14 cellular contexts compared by ENCODE assay signal in the genomic region with DNA sequence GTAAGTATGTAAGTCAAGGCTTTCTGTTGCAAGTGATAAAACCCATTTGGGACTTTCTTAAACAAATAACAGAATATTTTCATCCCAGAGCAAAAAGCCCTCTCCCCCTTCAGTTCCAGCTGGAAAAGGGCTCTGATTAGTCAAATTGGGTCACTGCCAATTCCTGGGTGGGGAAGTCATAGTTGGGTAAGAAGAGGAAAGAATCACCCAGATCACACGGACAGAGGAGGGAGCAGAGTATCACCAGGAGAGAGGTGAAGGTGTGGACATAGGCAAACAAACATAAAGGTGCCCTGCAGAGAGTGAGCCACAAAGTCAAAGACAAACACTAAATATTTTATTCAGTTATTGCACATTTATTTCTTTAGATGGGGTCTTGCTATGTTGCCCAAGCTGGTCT. TPM values are rescaled to one million over a fixed set of nuclear protein-coding genes. Genes with fewer than 3 reads are reported as not detected.
DNase-seq lines count a peak whose midpoint lies in the region; ATAC-seq and TF ChIP-seq lines count a peak whose summit lies in the region.
"Had no signal": no experiment of that assay in that cellular context is flagged by ENCODE, and none has a peak within 500 bp of the region (broad histone marks: within the 10 kb centered on the region; RNA-seq: fewer than 3 reads in every experiment).

No MANE protein-coding gene starts in this region.

- H3K4me3 ChIP-seq in BLaER1 treated with 17β-estradiol and CSF1 and Interleukin-3, amounts not matched to agents 10 nM and 100 nM, result no peak overlapping the region
- H3K4me3 ChIP-seq in adrenal gland (no peak overlapping the region), hepatocyte (no peak overlapping the region), brain microvascular endothelial cell (ENCODE audit: low read depth, low read length) (no peak overlapping the region)

- no peak for TF ChIP-seq CTCF in adrenal gland (IDR thresholded peaks at IDR 0.05)
- TF ChIP-seq CTCF in hepatocyte (IDR thresholded peaks at IDR 0.05; ENCODE audit: poor library complexity), result no peak
- no peak for TF ChIP-seq CTCF in brain microvascular endothelial cell (IDR thresholded peaks at IDR 0.05; ENCODE audit: low read depth, low read length, missing control alignments)

- no peak for ATAC-seq in GM18858 (IDR thresholded peaks at IDR 0.05; ENCODE audit: unreplicated experiment)
- ATAC-seq: activated CD8-positive, alpha-beta T cell treated with anti-CD3 and anti-CD28 coated beads for 36 hours had no signal

- peak overlapping the region in 10 of 11 experiments; percentile 86 to 97 (median 90); a peak in 19 of 22 replicates for H3K27ac ChIP-seq in BLaER1 treated with 17β-estradiol and CSF1 and Interleukin-3, amounts not matched to agents 10 nM and 100 nM
- no peak overlapping the region for H3K27ac ChIP-seq in adrenal gland
- H3K27ac ChIP-seq in hepatocyte, result no peak overlapping the region
- H3K27ac ChIP-seq in brain microvascular endothelial cell, result no peak overlapping the region

- no peaks in the 10 kb centered on the region for H3K79me2 ChIP-seq in hepatocyte

- H2AFZ ChIP-seq in hepatocyte, result no peak overlapping the region

- H4K20me1 ChIP-seq in BLaER1 treated with 17β-estradiol and CSF1 and Interleukin-3, amounts not matched to agents 10 nM and 100 nM, result no peaks in the 10 kb centered on the region
- H4K20me1 ChIP-seq in hepatocyte (ENCODE audit: insufficient read depth, poor library complexity, severe bottlenecking), result no peaks in the 10 kb centered on the region

- peak; percentile 3 for DNase-seq in EH (ENCODE audit: low read depth)
- DNase-seq in adrenal gland, result peak in 5 of 7 donors; percentile 22 to 38 (median 31)
- peak; percentile 28 for DNase-seq in hepatocyte (ENCODE audit: low spot score)
- DNase-seq in germinal center (ENCODE audit: low spot score), result no peak
- DNase-seq in brain microvascular endothelial cell, result no peak
- no peak for DNase-seq in D341Med (ENCODE audit: low spot score)
- DNase-seq: activated CD8-positive, alpha-beta T cell treated with anti-CD3 and anti-CD28 coated beads for 36 hours; HFFc6; mesenchymal stem cell; NCI-H1048; NCI-H524; T1000 had no signal

- TF ChIP-seq POLR2A in adrenal gland (IDR thresholded peaks at IDR 0.05), result no peak

- peak overlapping the region in 7 of 11 experiments; percentile 15 to 74 (median 69); a peak in 11 of 22 replicates for H3K9ac ChIP-seq in BLaER1 treated with 17β-estradiol and CSF1 and Interleukin-3, amounts not matched to agents 10 nM and 100 nM

- H3K36me3 ChIP-seq in BLaER1 treated with 17β-estradiol and CSF1 and Interleukin-3, amounts not matched to agents 10 nM and 100 nM, result no peaks in the 10 kb centered on the region
- H3K36me3 ChIP-seq in adrenal gland (replicated peaks in 1 of 2), result no peaks in the 10 kb centered on the region
- H3K36me3 ChIP-seq in hepatocyte (replicated peaks; ENCODE audit: insufficient read depth, low read depth), result no peaks in the 10 kb centered on the region
- no peaks in the 10 kb centered on the region for H3K36me3 ChIP-seq in brain microvascular endothelial cell (replicated peaks)

- H3K4me2 ChIP-seq in BLaER1 treated with 17β-estradiol and CSF1 and Interleukin-3, amounts not matched to agents 10 nM and 100 nM, result peak overlapping the region; percentile 63 to 91 (median 80)
- no peak overlapping the region for H3K4me2 ChIP-seq in hepatocyte

- in situ Hi-C loops in brain microvascular endothelial cell (cut with HindIII; ENCODE audit: low pct_ligation_motif_present, low sequenced_read_pairs), result no loop called here

- peaks cover 51 to 84% (median 71%) of the 10 kb centered on the region in 10 experiments for H3K4me1 ChIP-seq in BLaER1 treated with 17β-estradiol and CSF1 and Interleukin-3, amounts not matched to agents 10 nM and 100 nM
- H3K4me1 ChIP-seq in adrenal gland (replicated peaks in 1 of 2) (peaks cover 6 to 13% of the 10 kb centered on the region in 2 donors), hepatocyte (ENCODE audit: insufficient read depth) (peaks cover 6% of the 10 kb centered on the region)

- intact Hi-C loops in adrenal gland (cut with DNase I), result no loop called here

- H3K9me2 ChIP-seq in hepatocyte (replicated peaks; ENCODE audit: insufficient read depth), result no peaks in the 10 kb centered on the region

- 14 to 18% (median 17%) methylated on average over 1 of the region's 1 CpG for WGBS in adrenal gland, 4 donors
- 0% methylated on average over 1 of the region's 1 CpG for WGBS in hepatocyte (ENCODE audit: low lambda C conversion rate, missing lambda C conversion rate)

- H3K9me3 ChIP-seq in BLaER1 treated with 17β-estradiol and CSF1 and Interleukin-3, amounts not matched to agents 10 nM and 100 nM (replicated peaks in 1 of 11), result peaks cover 0 to 13% (median 0%) of the 10 kb centered on the region in 11 experiments; a peak in 4 of 22 replicates
- H3K9me3 ChIP-seq in adrenal gland (replicated peaks in 1 of 3) (no peaks in the 10 kb centered on the region), hepatocyte (ENCODE audit: low read depth) (no peaks in the 10 kb centered on the region)

- no peaks in the 10 kb centered on the region for H3K27me3 ChIP-seq in BLaER1 treated with 17β-estradiol and CSF1 and Interleukin-3, amounts not matched to agents 10 nM and 100 nM
- H3K27me3 ChIP-seq in adrenal gland, result no peaks in the 10 kb centered on the region
- no peaks in the 10 kb centered on the region for H3K27me3 ChIP-seq in hepatocyte
- H3K27me3 ChIP-seq in brain microvascular endothelial cell (replicated peaks), result no peaks in the 10 kb centered on the region

RNA-seq across cellular contexts. Expression of a gene that starts 36.3 kb away (rescaled TPM):
- 10 to 100 TPM in 5 of 8 donors, 1 to 10 TPM in 3; 5.2 to 28.6 (median 12.1) TPM for total RNA-seq in adrenal gland
- polyA plus RNA-seq in adrenal gland, result 1 to 10 TPM; 1.0 to 4.9 (median 2.3) TPM
- total RNA-seq in hepatocyte, result 26.5 and 29.2 TPM in 2 replicates
- polyA plus RNA-seq in hepatocyte, result 13.5 and 14.9 TPM in 2 replicates

Comparison
In these comparisons a context has a peak if more than half of its experiments do, and no peak if none do; other contexts are left out.
1. H3K27ac ChIP-seq: peak in BLaER1 treated with 17β-estradiol and CSF1 and Interleukin-3, amounts not matched to agents 10 nM and 100 nM (10 of 11); none in adrenal gland (0 of 5), hepatocyte (single experiment) and brain microvascular endothelial cell (single experiment).
2. DNase-seq: peak in EH (single experiment), adrenal gland (5 of 7) and hepatocyte (single experiment); none in germinal center (single experiment), brain microvascular endothelial cell (single experiment) and D341Med (single experiment).